In the genomic region with DNA sequence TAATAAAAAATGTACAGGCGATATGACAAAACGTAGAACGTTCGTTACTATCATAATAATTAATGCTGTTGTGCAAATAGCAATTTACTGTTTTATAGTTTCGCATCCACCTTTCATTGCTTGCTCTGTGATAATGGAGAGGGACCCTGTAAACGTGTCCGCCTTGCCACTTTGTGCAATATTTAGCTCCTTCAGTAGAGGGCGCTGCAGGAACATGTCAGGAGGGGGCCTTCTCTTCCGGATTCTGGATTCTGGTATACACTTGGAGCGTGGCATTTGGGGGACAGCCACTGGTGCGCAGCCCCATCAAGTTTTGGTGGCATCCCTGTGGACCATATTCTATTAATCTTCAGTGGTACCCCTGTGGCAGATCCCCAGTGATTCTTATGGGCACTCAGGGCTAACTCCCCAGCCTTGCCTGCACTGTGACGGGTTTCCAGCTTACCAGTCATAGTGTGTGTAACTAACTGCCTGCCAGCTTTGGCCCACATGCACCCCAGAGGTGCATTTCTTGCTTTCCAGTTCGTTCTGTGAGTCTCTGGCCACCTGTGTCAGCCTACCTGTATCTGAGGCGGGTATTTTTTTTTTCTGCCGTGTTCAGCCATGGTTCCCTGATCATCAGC, we compare ENCODE assay signal across 9 cellular contexts.
A peak's percentile ranks its signal among the peaks of the same experiment; 100 is the strongest.
DNase-seq lines count a peak whose midpoint lies in the region; ATAC-seq, FAIRE-seq and TF ChIP-seq lines count a peak whose summit lies in the region.
"Had no signal": no experiment of that assay in that cellular context is flagged by ENCODE, and none has a peak within 500 bp of the region (broad histone marks: within the 10 kb centered on the region; RNA-seq: fewer than 3 reads in every experiment).

No MANE protein-coding gene starts in this region.

- H3K27me3 ChIP-seq in endothelial cell of umbilical vein (ENCODE audit: control insufficient read depth in 2 of 2, insufficient read depth in 2 of 2, low read length in 2 of 2) (peaks cover 2 to 9% of the 10 kb centered on the region in 2 experiments), transverse colon (no peaks in the 10 kb centered on the region)

- no peak for ATAC-seq in HG02763 (IDR thresholded peaks at IDR 0.05; ENCODE audit: unreplicated experiment)

- no peak for TF ChIP-seq EP300 in transverse colon (IDR thresholded peaks at IDR 0.05; ENCODE audit: low read depth)

- H3K79me2 ChIP-seq in endothelial cell of umbilical vein (ENCODE audit: control insufficient read depth, insufficient read depth, low read length), result no peaks in the 10 kb centered on the region

- in situ Hi-C loops in transverse colon (cut with MboI; ENCODE audit: low pct_ligation_motif_present in 1 of 4, low pct_unique_long_range_greater_than_20kb in 1 of 4, low sequenced_read_pairs in 3 of 4), result no loop called here

- dilution Hi-C loops in endothelial cell of umbilical vein (cut with MboI; ENCODE audit: extremely low pct_ligation_motif_present, low sequenced_read_pairs), result no loop called here

- H3K9me1 ChIP-seq in endothelial cell of umbilical vein (replicated peaks; ENCODE audit: control insufficient read depth, extremely low read depth, insufficient read depth, low read length), result no peaks in the 10 kb centered on the region

- WGBS in transverse colon (ENCODE audit: low coverage in 1 of 2), 2 donors, result 68 to 70% methylated on average over 8 to 15 of the region's 15 CpGs

- H3K9ac ChIP-seq in endothelial cell of umbilical vein (replicated peaks; ENCODE audit: extremely low read depth, insufficient read depth, low read length), result no peak overlapping the region

- no peak overlapping the region for H2AFZ ChIP-seq in endothelial cell of umbilical vein (ENCODE audit: low read depth, low read length)

- no peaks in the 10 kb centered on the region for H3K4me1 ChIP-seq in endothelial cell of umbilical vein (ENCODE audit: control insufficient read depth, extremely low read depth, insufficient read depth, low read length)
- no peaks in the 10 kb centered on the region for H3K4me1 ChIP-seq in transverse colon

- CTCF ChIA-PET in endothelial cell of umbilical vein (lab: Charles Lee), result interaction anchor here (0.5 to 2.7 kb wide), 30 partner anchors 8 to 1146 kb away, joined by 3 to 72 read pairs (median 4); no protein-coding TSS in a partner anchor

- peak; percentile 24 for DNase-seq in stimulated activated CD4-positive, alpha-beta T cell treated with anti-CD3 and anti-CD28 coated beads, Interleukin-15, amount 100 ng/mL, for 24 hours
- no peak for DNase-seq in stimulated activated CD4-positive, alpha-beta T cell treated with anti-CD3 and anti-CD28 coated beads, Interleukin-12 subunit alpha, Interleukin-12 subunit beta, amount 100 ng/mL, for 4 hours
- DNase-seq in NCI-H524 (lab: John Stamatoyannopoulos, UW), result peak; percentile 55 to 73
- DNase-seq in endothelial cell of umbilical vein (ENCODE audit: low read depth, low spot score), result peak; percentile 25
- DNase-seq in transverse colon, result peak; percentile 26
- DNase-seq in AG08395 (ENCODE audit: low spot score), result no peak
- no peak for DNase-seq in NCI-H446 treated with DMSO at 0.1 percent for 48 hours (lab: John Stamatoyannopoulos, UW)
- DNase-seq: naive B cell had no signal

- H3K27ac ChIP-seq in endothelial cell of umbilical vein (ENCODE audit: insufficient read depth, low read depth, low read length), result no peak overlapping the region
- no peak overlapping the region for H3K27ac ChIP-seq in transverse colon

- FAIRE-seq in endothelial cell of umbilical vein (lab: Jason Lieb, UNC), result peak; percentile 70

- TF ChIP-seq CTCF in endothelial cell of umbilical vein (IDR thresholded peaks at IDR 0.05; ENCODE audit: extremely low read depth in 1 of 2, insufficient read depth in 1 of 2, low read depth in 1 of 2, low read length in 2 of 2) (peak; percentile 61 to 62), transverse colon (IDR thresholded peaks at IDR 0.05) (peak in 3 of 5 experiments; percentile 31 to 42 (median 31))

- H3K4me3 ChIP-seq in endothelial cell of umbilical vein (replicated peaks in 1 of 3; ENCODE audit: insufficient read depth in 1 of 3, low read depth in 1 of 3, low read length in 3 of 3), result no peak overlapping the region
- no peak overlapping the region for H3K4me3 ChIP-seq in transverse colon

- H3K9me3 ChIP-seq in endothelial cell of umbilical vein (replicated peaks; ENCODE audit: control insufficient read depth, insufficient read depth, low read length) (no peaks in the 10 kb centered on the region), transverse colon (no peaks in the 10 kb centered on the region)

- BruUV-seq in endothelial cell of umbilical vein (replicated peaks; lab: Mats Ljungman, UMichigan), result no TSS peak

- H3K4me2 ChIP-seq in endothelial cell of umbilical vein (ENCODE audit: insufficient read depth, low read length), result no peak overlapping the region

- H3K36me3 ChIP-seq in endothelial cell of umbilical vein (ENCODE audit: control insufficient read depth in 2 of 2, extremely low read depth in 1 of 2, insufficient read depth in 2 of 2, low read length in 2 of 2) (no peaks in the 10 kb centered on the region), transverse colon (no peaks in the 10 kb centered on the region)

- POLR2A ChIA-PET in endothelial cell of umbilical vein (lab: Charles Lee), result no interaction called here

- intact Hi-C loops in endothelial cell of umbilical vein (cut with micrococcal nuclease) (loop anchor here (1.0 kb wide), 2 partner anchors 84 to 232 kb away; no protein-coding TSS in a partner anchor), transverse colon (cut with DNase I; ENCODE audit: low total_unique reads) (no loop called here)

- no peaks in the 10 kb centered on the region for H4K20me1 ChIP-seq in endothelial cell of umbilical vein (replicated peaks; ENCODE audit: control insufficient read depth, extremely low read depth, insufficient read depth, low read length)

- TF ChIP-seq POLR2A in endothelial cell of umbilical vein (IDR thresholded peaks at IDR 0.05; ENCODE audit: low read depth, low read length), result no peak
- no peak for TF ChIP-seq POLR2A in transverse colon (IDR thresholded peaks at IDR 0.05)

TF ChIP-seq in endothelial cell of umbilical vein, 7 proteins besides CTCF, POLR2A, EP300 and RAD21:
- TF ChIP-seq FOS (IDR thresholded peaks at IDR 0.05; ENCODE audit: borderline replicate concordance, insufficient read depth, low read length) (no peak), MAX (IDR thresholded peaks at IDR 0.05; ENCODE audit: insufficient read depth, insufficient read length) (no peak), JUN (IDR thresholded peaks at IDR 0.05; ENCODE audit: borderline replicate concordance, insufficient read depth, insufficient read length, low read depth) (no peak), GATA2 (IDR thresholded peaks at IDR 0.05; ENCODE audit: insufficient read depth, insufficient read length, low read depth, low read length) (no peak), EZH2 (IDR thresholded peaks at IDR 0.05; ENCODE audit: borderline replicate concordance, low read depth, low read length, severe bottlenecking) (no peak)

Comparison
In these comparisons a context has a peak if more than half of its experiments do, and no peak if none do; other contexts are left out.
1. DNase-seq: peak in stimulated activated CD4-positive, alpha-beta T cell treated with anti-CD3 and anti-CD28 coated beads, Interleukin-15, amount 100 ng/mL, for 24 hours (single experiment), NCI-H524 (2 of 2), endothelial cell of umbilical vein (single experiment) and transverse colon (single experiment); none in stimulated activated CD4-positive, alpha-beta T cell treated with anti-CD3 and anti-CD28 coated beads, Interleukin-12 subunit alpha, Interleukin-12 subunit beta, amount 100 ng/mL, for 4 hours (single experiment), AG08395 (single experiment) and NCI-H446 treated with DMSO at 0.1 percent for 48 hours (single experiment).